Comparison of ENCODE assay signal across 29 cellular contexts in genomic region chr14:93276031-93276716, GRCh38.
"Had no signal": no experiment of that assay in that cellular context is flagged by ENCODE, and none has a peak within 500 bp of the region (broad histone marks: within the 10 kb centered on the region; RNA-seq: fewer than 3 reads in every experiment).

No MANE protein-coding gene starts in this region.

- ATAC-seq: activated CD8-positive, alpha-beta memory T cell treated with anti-CD3 and anti-CD28 coated beads, Interleukin-2, amount 10 ng/mL, durations not matched to agents 7 days and 5 days; activated CD8-positive, alpha-beta T cell treated with anti-CD3 and anti-CD28 coated beads, Interleukin-2, amount 10 ng/mL, durations not matched to agents 7 days and 5 days; activated T-cell treated with anti-CD3 and anti-CD28 coated beads, Interleukin-2, amount 50 U/mL, for 72 hours; heart left ventricle; right lobe of liver; stimulated activated naive CD8-positive, alpha-beta T cell treated with anti-CD3 and anti-CD28 coated beads, Interleukin-15, Interleukin-2, amounts not matched to agents 100 U/mL and 50 U/mL, for 24 hours; T-helper 17 cell had no signal

- H3K4me2 ChIP-seq: neural progenitor cell had no signal

- H3K9me3 Mint-ChIP-seq: activated T-cell treated with anti-CD3 and anti-CD28 coated beads, Interleukin-2, amount 50 U/mL, for 72 hours; brain; immature natural killer cell; naive B cell; neural progenitor cell had no signal

- H2AFZ ChIP-seq: neural progenitor cell had no signal

- H3K36me3 ChIP-seq: neural progenitor cell, right lobe of liver, transverse colon, uterus had no signal

- H3K27ac ChIP-seq: cardiac muscle cell, coronary artery, dorsolateral prefrontal cortex, heart left ventricle, left ventricle myocardium inferior, neural progenitor cell, right lobe of liver, testis, transverse colon, uterus had no signal

- H3K4me3 Mint-ChIP-seq: activated CD8-positive, alpha-beta memory T cell treated with anti-CD3 and anti-CD28 coated beads, Interleukin-2, amount 10 ng/mL, durations not matched to agents 7 days and 5 days; activated CD8-positive, alpha-beta T cell treated with anti-CD3 and anti-CD28 coated beads, Interleukin-2, amount 10 ng/mL, durations not matched to agents 7 days and 5 days; activated naive CD8-positive, alpha-beta T cell; activated T-cell treated with anti-CD3 and anti-CD28 coated beads, Interleukin-2, amount 50 U/mL, for 72 hours; brain; immature natural killer cell; naive B cell; neural progenitor cell; T-helper 17 cell had no signal

- H3K4me3 ChIP-seq: cardiac muscle cell, coronary artery, dorsolateral prefrontal cortex, heart left ventricle, left ventricle myocardium inferior, lung, neural progenitor cell, right lobe of liver, testis, transverse colon, uterus had no signal

- H3K27me3 Mint-ChIP-seq: activated CD8-positive, alpha-beta memory T cell treated with anti-CD3 and anti-CD28 coated beads, Interleukin-2, amount 10 ng/mL, durations not matched to agents 7 days and 5 days; activated naive CD8-positive, alpha-beta T cell; brain; naive B cell; T-helper 17 cell had no signal

- H3K36me3 Mint-ChIP-seq: activated CD8-positive, alpha-beta memory T cell treated with anti-CD3 and anti-CD28 coated beads, Interleukin-2, amount 10 ng/mL, durations not matched to agents 7 days and 5 days had no signal

- H3K27me3 ChIP-seq: cardiac muscle cell, dorsolateral prefrontal cortex, heart left ventricle, neural progenitor cell, right lobe of liver, testis, transverse colon, uterus had no signal

- H3K4me1 ChIP-seq: right lobe of liver, testis, transverse colon, uterus had no signal

- H3K9ac ChIP-seq: neural progenitor cell had no signal

- H3K27ac Mint-ChIP-seq: activated CD8-positive, alpha-beta memory T cell treated with anti-CD3 and anti-CD28 coated beads, Interleukin-2, amount 10 ng/mL, durations not matched to agents 7 days and 5 days; activated CD8-positive, alpha-beta T cell treated with anti-CD3 and anti-CD28 coated beads, Interleukin-2, amount 10 ng/mL, durations not matched to agents 7 days and 5 days; activated naive CD8-positive, alpha-beta T cell; activated T-cell treated with anti-CD3 and anti-CD28 coated beads, Interleukin-2, amount 50 U/mL, for 72 hours; brain; immature natural killer cell; neural progenitor cell; T-helper 17 cell had no signal

- DNase-seq: activated CD4-positive, alpha-beta T cell treated with anti-CD3 and anti-CD28 coated beads, Interleukin-2, amount 50 U/mL, for 1 hour; activated CD8-positive, alpha-beta memory T cell treated with anti-CD3 and anti-CD28 coated beads, Interleukin-2, amount 10 ng/mL, durations not matched to agents 7 days and 5 days; activated CD8-positive, alpha-beta T cell treated with anti-CD3 and anti-CD28 coated beads, Interleukin-2, amount 10 ng/mL, durations not matched to agents 7 days and 5 days; activated naive CD4-positive, alpha-beta T cell treated with Interleukin-2 at 50 U/mL for 16 hours; activated T-cell treated with anti-CD3 and anti-CD28 coated beads, Interleukin-2, amount 50 U/mL, for 72 hours; anterior cingulate cortex; dorsolateral prefrontal cortex; effector memory CD4-positive, alpha-beta T cell; heart left ventricle; hypothalamus; immature natural killer cell; kidney glomerular epithelial cell; left ventricle myocardium inferior; naive B cell; occipital lobe; right lobe of liver; stimulated activated CD4-positive, alpha-beta T cell treated with anti-CD3 and anti-CD28 coated beads, Interleukin-2, amount 100 ng/mL, for 48 hours; stimulated activated naive CD8-positive, alpha-beta T cell treated with anti-CD3 and anti-CD28 coated beads, Interleukin-15, Interleukin-2, amounts not matched to agents 100 U/mL and 50 U/mL, for 24 hours; T-helper 17 cell; T1000; testis; transverse colon; uterus had no signal

- H3K9me3 ChIP-seq: heart left ventricle, left ventricle myocardium inferior, right lobe of liver, testis, transverse colon, uterus had no signal
